ENCODE assay signal across 10 cellular contexts in genomic region chr3:172181936-172182708, GRCh38.
A peak's percentile ranks its signal among the peaks of the same experiment; 100 is the strongest.
DNase-seq lines count a peak whose midpoint lies in the region; ATAC-seq lines count a peak whose summit lies in the region.
"Had no signal": no experiment of that assay in that cellular context is flagged by ENCODE, and none has a peak within 500 bp of the region (broad histone marks: within the 10 kb centered on the region; RNA-seq: fewer than 3 reads in every experiment).

No MANE protein-coding gene starts in this region.

- peak overlapping the region in 1 of 2 donors; percentile 17 for H3K27ac Mint-ChIP-seq in T-cell
- H3K27ac Mint-ChIP-seq: CD4-positive, alpha-beta T cell; stimulated activated memory B cell treated with anti-CD40 and anti-IgM and Interleukin-4, amounts not matched to agents 10 μg/mL and 1 μg/mL and 100 μg/mL, for 72 hours had no signal

- H3K27me3 ChIP-seq in ACC112 (ENCODE audit: insufficient read depth, low read length) = no peaks in the 10 kb centered on the region

- H3K4me1 Mint-ChIP-seq in T-cell = peaks cover 19 to 26% (median 24%) of the 10 kb centered on the region in 3 donors

- H3K4me3 ChIP-seq in ACC112 (ENCODE audit: low read depth, low read length) = peak overlapping the region; percentile 18; the same call in 1 of the 2 replicates

- peak; percentile 22 for DNase-seq in UCSD-AML1 (lab: John Stamatoyannopoulos, UW; ENCODE audit: unreplicated experiment)
- peak; percentile 93 for DNase-seq in kidney tubule cell (ENCODE audit: low spot score)
- no peak for DNase-seq in T-cell
- DNase-seq: CD4-positive, alpha-beta T cell had no signal

- no peaks in the 10 kb centered on the region for H3K9me3 Mint-ChIP-seq in T-cell
- H3K9me3 Mint-ChIP-seq: stimulated activated memory B cell treated with anti-CD40 and anti-IgM and Interleukin-4, amounts not matched to agents 10 μg/mL and 1 μg/mL and 100 μg/mL, for 72 hours had no signal

- no peak overlapping the region for H2AFZ ChIP-seq in ACC112 (ENCODE audit: low read length, unreplicated experiment)

- H3K79me2 ChIP-seq in ACC112 (ENCODE audit: control insufficient read depth, insufficient read depth, low read length, unreplicated experiment) = peaks cover 92% of the 10 kb centered on the region

- peak; percentile 48 for ATAC-seq in HG02610 (IDR thresholded peaks at IDR 0.05; ENCODE audit: unreplicated experiment)
- no peak for ATAC-seq in HG03457 (IDR thresholded peaks at IDR 0.05; ENCODE audit: unreplicated experiment)
- ATAC-seq in HG02981 (IDR thresholded peaks at IDR 0.05; ENCODE audit: unreplicated experiment) = no peak
- ATAC-seq in T-cell (replicated peaks in 1 of 4) = no peak
- no peak for ATAC-seq in HG02798 (IDR thresholded peaks at IDR 0.05; ENCODE audit: poor library complexity, unreplicated experiment)
- ATAC-seq: stimulated activated memory B cell treated with anti-CD40 and anti-IgM and Interleukin-4, amounts not matched to agents 10 μg/mL and 1 μg/mL and 100 μg/mL, for 72 hours had no signal

- peaks cover 7% of the 10 kb centered on the region for H3K36me3 Mint-ChIP-seq in T-cell

- H3K36me3 ChIP-seq in ACC112 (ENCODE audit: insufficient read depth, low read length) = peaks cover 9% of the 10 kb centered on the region

- H3K4me3 Mint-ChIP-seq in T-cell = no peak overlapping the region
- H3K4me3 Mint-ChIP-seq: CD4-positive, alpha-beta T cell; stimulated activated memory B cell treated with anti-CD40 and anti-IgM and Interleukin-4, amounts not matched to agents 10 μg/mL and 1 μg/mL and 100 μg/mL, for 72 hours had no signal

- H3K27me3 Mint-ChIP-seq in T-cell = no peaks in the 10 kb centered on the region
- H3K27me3 Mint-ChIP-seq: CD4-positive, alpha-beta T cell; stimulated activated memory B cell treated with anti-CD40 and anti-IgM and Interleukin-4, amounts not matched to agents 10 μg/mL and 1 μg/mL and 100 μg/mL, for 72 hours had no signal

- CTCF ChIA-PET in T-cell (lab: Charles Lee) = interaction anchor here in 1 of 2 donors (0.6 kb wide), 1 partner anchor 312 kb away, joined by 3 read pairs; no protein-coding TSS in a partner anchor

- peak overlapping the region; percentile 66 for H3K27ac ChIP-seq in ACC112 (ENCODE audit: low read depth, low read length)

- peaks cover 59% of the 10 kb centered on the region for H3K4me1 ChIP-seq in ACC112 (ENCODE audit: control insufficient read depth, insufficient read depth, low read length, unreplicated experiment)

- POLR2A ChIA-PET in T-cell (lab: Charles Lee) = no interaction called here

Comparison
In these comparisons a context has a peak if more than half of its experiments do, and no peak if none do; other contexts are left out.
1. DNase-seq: peak in UCSD-AML1 (single experiment) and kidney tubule cell (single experiment); none in T-cell (0 of 34).